In the genomic region with DNA sequence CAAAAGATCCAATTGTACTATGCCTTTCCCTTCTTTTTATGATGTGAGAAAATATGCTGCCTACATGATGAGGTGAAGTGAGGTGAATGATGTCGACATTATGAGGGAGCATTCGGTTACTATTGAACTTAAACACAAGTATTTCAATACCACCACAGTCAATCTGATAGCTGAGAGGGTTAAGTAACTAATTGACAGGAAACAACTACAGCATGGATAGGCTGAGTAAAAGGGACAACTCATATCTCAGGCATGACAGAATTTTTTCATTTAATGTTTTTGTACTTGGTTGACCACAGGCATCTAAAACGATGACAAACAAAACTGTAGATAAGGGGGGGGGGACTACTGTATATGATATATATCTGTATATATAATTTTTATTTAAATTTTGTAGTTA, we compare ENCODE assay signal across 30 cellular contexts.
DNase-seq lines count a peak whose midpoint lies in the region; ATAC-seq and FAIRE-seq lines count a peak whose summit lies in the region.
"Had no signal": no experiment of that assay in that cellular context is flagged by ENCODE, and none has a peak within 500 bp of the region (broad histone marks: within the 10 kb centered on the region; RNA-seq: fewer than 3 reads in every experiment).

No MANE protein-coding gene starts in this region.

- no peaks in the 10 kb centered on the region for H3K27me3 Mint-ChIP-seq in activated T-cell treated with anti-CD3 and anti-CD28 coated beads, Interleukin-2, amount 50 U/mL, for 24 hours
- H3K27me3 Mint-ChIP-seq: activated CD4-positive, alpha-beta memory T cell treated with anti-CD3 and anti-CD28 coated beads, Interleukin-2, amount 10 ng/mL, durations not matched to agents 7 days and 5 days; natural killer cell treated with Interleukin-12 subunit alpha and Interleukin-12 subunit beta and Interleukin-15 and Interleukin-18, amount 100 ng/mL, for 72 hours had no signal

- ATAC-seq in HG02981 (IDR thresholded peaks at IDR 0.05; ENCODE audit: unreplicated experiment), result peak; percentile 48
- ATAC-seq: left cardiac atrium; natural killer cell treated with Interleukin-12 subunit alpha and Interleukin-12 subunit beta and Interleukin-15 and Interleukin-18, amount 100 ng/mL, for 72 hours; psoas muscle; SK-N-SH treated with all-trans-retinoic acid at 6 μM for 48 hours had no signal

- FAIRE-seq in urothelium cell line (lab: Jason Lieb, UNC), result no peak
- FAIRE-seq: G401.6 had no signal

- no peak overlapping the region for H3K27ac Mint-ChIP-seq in activated T-cell treated with anti-CD3 and anti-CD28 coated beads, Interleukin-2, amount 50 U/mL, for 24 hours
- H3K27ac Mint-ChIP-seq: activated CD4-positive, alpha-beta memory T cell treated with anti-CD3 and anti-CD28 coated beads, Interleukin-2, amount 10 ng/mL, durations not matched to agents 7 days and 5 days; activated naive CD4-positive, alpha-beta T cell treated with anti-CD3 and anti-CD28 coated beads for 36 hours; natural killer cell treated with Interleukin-12 subunit alpha and Interleukin-12 subunit beta and Interleukin-15 and Interleukin-18, amount 100 ng/mL, for 72 hours had no signal

- DNase-seq in amniotic epithelial cell (ENCODE audit: low read depth) (peak; percentile 19), glomerular visceral epithelial cell (ENCODE audit: extremely low spot score) (peak; percentile 47), urothelium cell line (ENCODE audit: low spot score) (peak; percentile 44), NCI-H187 treated with DMSO at 0.1 percent for 48 hours (lab: John Stamatoyannopoulos, UW) (no peak), islet precursor cell (no peak)
- no peak for DNase-seq in activated T-cell treated with anti-CD3 and anti-CD28 coated beads, Interleukin-2, amount 50 U/mL, for 24 hours
- DNase-seq: activated CD4-positive, alpha-beta memory T cell treated with anti-CD3 and anti-CD28 coated beads, Interleukin-2, amount 10 ng/mL, durations not matched to agents 7 days and 5 days; activated CD4-positive, CD25-positive, alpha-beta regulatory T cell treated with anti-CD3 and anti-CD28 coated beads, Interleukin-2, amount 50 U/mL, for 72 hours; activated CD8-positive, alpha-beta memory T cell treated with anti-CD3 and anti-CD28 coated beads, Interleukin-2, amount 50 U/mL, for 48 hours; activated naive CD4-positive, alpha-beta T cell treated with anti-CD3 and anti-CD28 coated beads for 36 hours; adrenal gland; Caco-2; effector CD8-positive, alpha-beta T cell; KG1; left cardiac atrium; MG63; NCI-H1105; NCI-H2029; NCI-H524; occipital lobe; OCI-M1; psoas muscle; sigmoid colon; stimulated activated CD4-positive, alpha-beta T cell treated with anti-CD3 and anti-CD28 coated beads, Interleukin-4, amount 100 ng/mL, for 24 hours; T-helper 2 cell; tibial artery had no signal

- H3K9me3 Mint-ChIP-seq in activated T-cell treated with anti-CD3 and anti-CD28 coated beads, Interleukin-2, amount 50 U/mL, for 24 hours, result no peaks in the 10 kb centered on the region
- H3K9me3 Mint-ChIP-seq: activated naive CD4-positive, alpha-beta T cell treated with anti-CD3 and anti-CD28 coated beads for 36 hours had no signal

- H3K4me1 Mint-ChIP-seq in activated T-cell treated with anti-CD3 and anti-CD28 coated beads, Interleukin-2, amount 50 U/mL, for 24 hours (ENCODE audit: low read depth), result no peaks in the 10 kb centered on the region
- H3K4me1 Mint-ChIP-seq: activated CD4-positive, alpha-beta memory T cell treated with anti-CD3 and anti-CD28 coated beads, Interleukin-2, amount 10 ng/mL, durations not matched to agents 7 days and 5 days had no signal

- no peaks in the 10 kb centered on the region for H3K36me3 Mint-ChIP-seq in activated T-cell treated with anti-CD3 and anti-CD28 coated beads, Interleukin-2, amount 50 U/mL, for 24 hours (ENCODE audit: low read depth)
- H3K36me3 Mint-ChIP-seq: natural killer cell treated with Interleukin-12 subunit alpha and Interleukin-12 subunit beta and Interleukin-15 and Interleukin-18, amount 100 ng/mL, for 72 hours had no signal

- no peak overlapping the region for H3K4me3 Mint-ChIP-seq in activated T-cell treated with anti-CD3 and anti-CD28 coated beads, Interleukin-2, amount 50 U/mL, for 24 hours
- H3K4me3 Mint-ChIP-seq: activated CD4-positive, alpha-beta memory T cell treated with anti-CD3 and anti-CD28 coated beads, Interleukin-2, amount 10 ng/mL, durations not matched to agents 7 days and 5 days; activated naive CD4-positive, alpha-beta T cell treated with anti-CD3 and anti-CD28 coated beads for 36 hours; natural killer cell treated with Interleukin-12 subunit alpha and Interleukin-12 subunit beta and Interleukin-15 and Interleukin-18, amount 100 ng/mL, for 72 hours had no signal

Comparison
In these comparisons a context has a peak if more than half of its experiments do, and no peak if none do; other contexts are left out.
1. DNase-seq: peak in amniotic epithelial cell (single experiment), glomerular visceral epithelial cell (single experiment) and urothelium cell line (single experiment); none in activated T-cell treated with anti-CD3 and anti-CD28 coated beads, Interleukin-2, amount 50 U/mL, for 24 hours (single experiment), NCI-H187 treated with DMSO at 0.1 percent for 48 hours (single experiment) and islet precursor cell (single experiment).